Comparison of ENCODE assay signal across 29 cellular contexts in genomic region chr5:171639236-171639635, GRCh38.
"Had no signal": no experiment of that assay in that cellular context is flagged by ENCODE, and none has a peak within 500 bp of the region (broad histone marks: within the 10 kb centered on the region; RNA-seq: fewer than 3 reads in every experiment).

No MANE protein-coding gene starts in this region.

- H3K4me1 Mint-ChIP-seq: immature natural killer cell; natural killer cell; stimulated activated effector memory CD8-positive, alpha-beta T cell treated with anti-CD3 and anti-CD28 coated beads, Interleukin-12 subunit alpha, Interleukin-12 subunit beta, amount 100 ng/mL, for 72 hours had no signal

- H3K27me3 ChIP-seq: neutrophil, thyroid gland had no signal

- H3K9ac ChIP-seq: parathyroid adenoma had no signal

- FAIRE-seq: colon, endothelial cell of umbilical vein, urothelium cell line had no signal

- H3K4me3 ChIP-seq: esophagus squamous epithelium, gastroesophageal sphincter, lung, stomach, thyroid gland had no signal

- H3K27ac Mint-ChIP-seq: dendritic cell treated with granulocyte-macrophage colony-stimulating factor and Interleukin-4, amounts not matched to agents 40 ng/mL and 50 ng/mL, for 4 days; immature natural killer cell; memory B cell; natural killer cell; progenitor cell of endocrine pancreas; stimulated activated effector memory CD8-positive, alpha-beta T cell treated with anti-CD3 and anti-CD28 coated beads, Interleukin-12 subunit alpha, Interleukin-12 subunit beta, amount 100 ng/mL, for 72 hours; type B pancreatic cell had no signal

- H3K4me3 Mint-ChIP-seq: dendritic cell treated with granulocyte-macrophage colony-stimulating factor and Interleukin-4, amounts not matched to agents 40 ng/mL and 50 ng/mL, for 4 days; immature natural killer cell; memory B cell; natural killer cell; stimulated activated effector memory CD8-positive, alpha-beta T cell treated with anti-CD3 and anti-CD28 coated beads, Interleukin-12 subunit alpha, Interleukin-12 subunit beta, amount 100 ng/mL, for 72 hours; type B pancreatic cell had no signal

- H2AFZ ChIP-seq: parathyroid adenoma had no signal

- DNase-seq: caudate nucleus; cerebellar nuclear complex; effector CD8-positive, alpha-beta T cell; erythroblast; esophagus squamous epithelium; foreskin fibroblast; hypothalamus; immature natural killer cell; islet precursor cell; kidney glomerular epithelial cell; natural killer cell; stimulated activated CD4-positive, alpha-beta T cell treated with anti-CD3 and anti-CD28 coated beads, Interleukin-2, amount 100 ng/mL, for 24 hours; stimulated activated CD4-positive, alpha-beta T cell treated with anti-CD3 and anti-CD28 coated beads, Interleukin-4, amount 100 ng/mL, for 24 hours; stimulated activated naive CD4-positive, alpha-beta T cell treated with Interleukin-2 at 50 U/mL for 16 hours; stomach; thyroid gland had no signal

- H3K36me3 Mint-ChIP-seq: immature natural killer cell; memory B cell; natural killer cell; stimulated activated effector memory CD8-positive, alpha-beta T cell treated with anti-CD3 and anti-CD28 coated beads, Interleukin-12 subunit alpha, Interleukin-12 subunit beta, amount 100 ng/mL, for 72 hours; type B pancreatic cell had no signal

- ATAC-seq: gastroesophageal sphincter; natural killer cell; sciatic nerve; stimulated activated effector memory CD8-positive, alpha-beta T cell treated with anti-CD3 and anti-CD28 coated beads, Interleukin-12 subunit alpha, Interleukin-12 subunit beta, amount 100 ng/mL, for 72 hours had no signal

- H3K36me3 ChIP-seq: esophagus squamous epithelium, gastroesophageal sphincter, neutrophil, stomach, thyroid gland had no signal

- H3K79me2 ChIP-seq: parathyroid adenoma had no signal

- H3K9me3 ChIP-seq: esophagus squamous epithelium, gastroesophageal sphincter, neutrophil, stomach, thyroid gland had no signal

- H3K4me1 ChIP-seq: parathyroid adenoma, thyroid gland had no signal

- H3K27ac ChIP-seq: esophagus squamous epithelium, gastroesophageal sphincter, neutrophil, parathyroid adenoma, stomach, thyroid gland had no signal

- H3K9me3 Mint-ChIP-seq: dendritic cell treated with granulocyte-macrophage colony-stimulating factor and Interleukin-4, amounts not matched to agents 40 ng/mL and 50 ng/mL, for 4 days; immature natural killer cell; memory B cell; natural killer cell; stimulated activated effector memory CD8-positive, alpha-beta T cell treated with anti-CD3 and anti-CD28 coated beads, Interleukin-12 subunit alpha, Interleukin-12 subunit beta, amount 100 ng/mL, for 72 hours; type B pancreatic cell had no signal
